ENCODE assay signal across 16 cellular contexts in genomic region chr2:203191958-203192357, GRCh38. TPM values are rescaled to one million over a fixed set of nuclear protein-coding genes. Genes with fewer than 3 reads are reported as not detected.
DNase-seq lines count a peak whose midpoint lies in the region; ATAC-seq lines count a peak whose summit lies in the region.
"Had no signal": no experiment of that assay in that cellular context is flagged by ENCODE, and none has a peak within 500 bp of the region (broad histone marks: within the 10 kb centered on the region; RNA-seq: fewer than 3 reads in every experiment).

No MANE protein-coding gene starts in this region.

- H3K36me3 Mint-ChIP-seq in activated T-cell treated with anti-CD3 and anti-CD28 coated beads, Interleukin-2, amount 50 U/mL, for 72 hours (ENCODE audit: insufficient read depth in 2 of 2) = no peaks in the 10 kb centered on the region

- ATAC-seq in activated T-cell treated with anti-CD3 and anti-CD28 coated beads, Interleukin-2, amount 50 U/mL, for 72 hours (replicated peaks in 1 of 2) = peak; percentile 66 to 81
- ATAC-seq in GM18520 (IDR thresholded peaks at IDR 0.05; ENCODE audit: unreplicated experiment) = no peak
- ATAC-seq: A549 had no signal

- DNase-seq in NCI-H1436 (lab: John Stamatoyannopoulos, UW) (peak; percentile 1), NCI-H1436 treated with DMSO at 0.1 percent for 48 hours (lab: John Stamatoyannopoulos, UW) (no peak), activated T-cell treated with anti-CD3 and anti-CD28 coated beads for 4 hours (no peak), NCI-H82 treated with DMSO at 0.1 percent for 48 hours (lab: John Stamatoyannopoulos, UW; ENCODE audit: unreplicated experiment) (no peak)
- no peak for DNase-seq in activated T-cell treated with anti-CD3 and anti-CD28 coated beads, Interleukin-2, amount 50 U/mL, for 72 hours
- DNase-seq: CD4-positive, alpha-beta memory T cell; DMS153; DMS79; GDM1; GM23248 had no signal

- no peak overlapping the region for H3K27ac Mint-ChIP-seq in activated T-cell treated with anti-CD3 and anti-CD28 coated beads, Interleukin-2, amount 50 U/mL, for 72 hours
- H3K27ac Mint-ChIP-seq: CD14-positive monocyte; CD4-positive, alpha-beta memory T cell had no signal

- H3K4me3 ChIP-seq in endocrine pancreas (ENCODE audit: control insufficient read depth, insufficient read depth, low read length) = peak overlapping the region; percentile 22
- H3K4me3 ChIP-seq: A549, BLaER1, GM23248, HAP-1 had no signal

- H3K27me3 Mint-ChIP-seq in activated T-cell treated with anti-CD3 and anti-CD28 coated beads, Interleukin-2, amount 50 U/mL, for 72 hours (ENCODE audit: low read depth) = no peaks in the 10 kb centered on the region
- H3K27me3 Mint-ChIP-seq: CD4-positive, alpha-beta memory T cell had no signal

- H3K9me3 Mint-ChIP-seq in activated T-cell treated with anti-CD3 and anti-CD28 coated beads, Interleukin-2, amount 50 U/mL, for 72 hours = no peaks in the 10 kb centered on the region
- H3K9me3 Mint-ChIP-seq: CD4-positive, alpha-beta memory T cell had no signal

- H3K9ac ChIP-seq in endocrine pancreas (ENCODE audit: control insufficient read depth, insufficient read depth, low read length) = no peak overlapping the region
- H3K9ac ChIP-seq: BLaER1, GM23248 had no signal

- no peak overlapping the region for H3K4me3 Mint-ChIP-seq in activated T-cell treated with anti-CD3 and anti-CD28 coated beads, Interleukin-2, amount 50 U/mL, for 72 hours
- H3K4me3 Mint-ChIP-seq: CD14-positive monocyte; CD4-positive, alpha-beta memory T cell had no signal

- no peaks in the 10 kb centered on the region for H3K36me3 ChIP-seq in endocrine pancreas (ENCODE audit: control insufficient read depth, insufficient read depth, low read length)
- H3K36me3 ChIP-seq: HAP-1 had no signal

- H3K27me3 ChIP-seq in endocrine pancreas (ENCODE audit: control insufficient read depth, insufficient read depth, low read length) = no peaks in the 10 kb centered on the region
- H3K27me3 ChIP-seq: BLaER1 had no signal

- H3K4me1 Mint-ChIP-seq in activated T-cell treated with anti-CD3 and anti-CD28 coated beads, Interleukin-2, amount 50 U/mL, for 72 hours (ENCODE audit: low read depth) = no peaks in the 10 kb centered on the region
- H3K4me1 Mint-ChIP-seq: CD14-positive monocyte; CD4-positive, alpha-beta memory T cell had no signal

- no peaks in the 10 kb centered on the region for H3K9me3 ChIP-seq in endocrine pancreas (ENCODE audit: control insufficient read depth, low read length)
- H3K9me3 ChIP-seq: A549, BLaER1, HAP-1 had no signal

- peaks cover 9% of the 10 kb centered on the region for H3K4me1 ChIP-seq in endocrine pancreas (ENCODE audit: control insufficient read depth, insufficient read depth, low read length)
- H3K4me1 ChIP-seq: BLaER1, HAP-1 had no signal

RNA-seq across cellular contexts. Expression of gene CYP20A1, which starts 46.9 kb away (rescaled TPM):
- total RNA-seq in activated T-cell treated with anti-CD3 and anti-CD28 coated beads, Interleukin-2, amount 50 U/mL, for 72 hours = 10 to 100 TPM; 19.4 to 26.5 TPM
